In the genomic region with DNA sequence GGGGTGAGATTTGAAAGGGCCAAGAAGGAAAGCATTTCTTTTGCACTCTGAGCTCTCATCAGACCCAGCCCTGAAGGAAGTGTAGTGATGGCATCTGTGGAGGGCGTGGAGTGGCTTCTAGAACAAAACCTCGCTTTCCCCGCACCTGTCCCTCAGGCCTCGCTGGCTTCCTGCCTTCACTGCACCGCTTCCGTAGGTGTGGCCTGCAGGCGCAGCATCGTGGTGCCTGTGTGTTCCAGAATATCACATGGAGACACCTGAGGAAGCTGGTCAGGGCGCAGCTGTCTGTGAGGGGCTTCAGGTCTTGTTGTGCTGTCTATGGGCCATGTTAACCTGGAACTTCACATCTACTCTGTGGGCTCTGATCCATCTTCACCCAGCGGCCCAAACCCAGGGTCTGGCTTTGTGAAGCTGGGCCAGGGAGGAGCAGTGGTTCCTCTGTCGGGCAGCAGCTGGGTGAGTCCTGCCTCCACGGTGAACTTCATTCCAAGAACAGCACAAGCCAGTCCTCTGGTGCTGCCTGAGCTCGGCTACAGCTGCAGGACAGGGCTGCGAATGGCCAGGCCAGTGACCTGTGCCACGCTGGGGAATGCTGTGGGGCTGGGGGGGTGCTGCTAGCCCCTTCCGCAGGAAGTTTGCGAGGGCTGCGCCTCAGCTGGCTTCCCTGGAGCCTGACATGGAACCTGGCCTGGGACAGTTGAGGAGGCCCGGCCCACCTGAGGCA, we compare ENCODE assay signal across 8 cellular contexts. TPM values are rescaled to one million over a fixed set of nuclear protein-coding genes. Genes with fewer than 3 reads are reported as not detected.
A peak's percentile ranks its signal among the peaks of the same experiment; 100 is the strongest.
DNase-seq lines count a peak whose midpoint lies in the region; ATAC-seq and TF ChIP-seq lines count a peak whose summit lies in the region.

No MANE protein-coding gene starts in this region.

- TF ChIP-seq CTCF in RWPE2 (IDR thresholded peaks at IDR 0.05; ENCODE audit: poor library complexity, severe bottlenecking) = no peak

- ATAC-seq in RWPE2 (ENCODE audit: low read depth) = peak; percentile 13
- peak; percentile 53 for ATAC-seq in left colon
- no peak for ATAC-seq in stimulated activated naive CD8-positive, alpha-beta T cell treated with anti-CD3 and anti-CD28 coated beads, Interleukin-15, Interleukin-2, amounts not matched to agents 100 U/mL and 50 U/mL, for 24 hours
- no peak for ATAC-seq in HG02970 (IDR thresholded peaks at IDR 0.05; ENCODE audit: low FRiP score, unreplicated experiment)

- peaks cover 24% of the 10 kb centered on the region for H3K36me3 ChIP-seq in RWPE2 (ENCODE audit: low read depth)

- no peaks in the 10 kb centered on the region for H3K9me3 ChIP-seq in RWPE2 (ENCODE audit: severe bottlenecking)

- no peak overlapping the region for H3K4me3 ChIP-seq in RWPE2 (ENCODE audit: severe bottlenecking)

- intact Hi-C loops in left colon (cut with DNase I, micrococcal nuclease) = loop anchor here in 1 of 2 donors (10.0 kb wide), 1 partner anchor 76 kb away; a partner anchor contains a TSS

- peaks cover 4% of the 10 kb centered on the region for H3K4me1 ChIP-seq in RWPE2 (ENCODE audit: insufficient read depth, poor library complexity, severe bottlenecking)

- no peak for DNase-seq in RWPE2 (ENCODE audit: low spot score)
- DNase-seq in activated gamma-delta T cell treated with anti-CD3 and anti-CD28 coated beads, Interleukin-2, amount 50 U/mL, for 16 hours (ENCODE audit: low read depth) = peak; percentile 29
- peak; percentile 73 to 82 for DNase-seq in left colon
- DNase-seq in stimulated activated naive CD8-positive, alpha-beta T cell treated with anti-CD3 and anti-CD28 coated beads, Interleukin-15, Interleukin-2, amounts not matched to agents 100 U/mL and 50 U/mL, for 24 hours = peak; percentile 41
- no peak for DNase-seq in Ammon's horn (ENCODE audit: low spot score)
- no peak for DNase-seq in DMS79 treated with DMSO at 0.1 percent for 48 hours (lab: John Stamatoyannopoulos, UW)
- DNase-seq in NCI-H187 treated with DMSO at 0.1 percent for 48 hours (lab: John Stamatoyannopoulos, UW) = no peak

- no peak overlapping the region for H3K27ac ChIP-seq in RWPE2 (ENCODE audit: poor library complexity, severe bottlenecking)

- H3K27me3 ChIP-seq in RWPE2 (ENCODE audit: insufficient read depth, poor library complexity, severe bottlenecking) = no peaks in the 10 kb centered on the region

RNA-seq across cellular contexts. Expression of a gene that starts 40.9 kb away (rescaled TPM):
- total RNA-seq in left colon = 100 to 1,000 TPM; 266 to 374 TPM

Comparison
In these comparisons a context has a peak if more than half of its experiments do, and no peak if none do; other contexts are left out.
1. ATAC-seq: peak in RWPE2 (single experiment) and left colon (single experiment); none in stimulated activated naive CD8-positive, alpha-beta T cell treated with anti-CD3 and anti-CD28 coated beads, Interleukin-15, Interleukin-2, amounts not matched to agents 100 U/mL and 50 U/mL, for 24 hours (single experiment) and HG02970 (single experiment).
2. DNase-seq: peak in activated gamma-delta T cell treated with anti-CD3 and anti-CD28 coated beads, Interleukin-2, amount 50 U/mL, for 16 hours (single experiment), left colon (2 of 2) and stimulated activated naive CD8-positive, alpha-beta T cell treated with anti-CD3 and anti-CD28 coated beads, Interleukin-15, Interleukin-2, amounts not matched to agents 100 U/mL and 50 U/mL, for 24 hours (single experiment); none in RWPE2 (single experiment), Ammon's horn (single experiment), DMS79 treated with DMSO at 0.1 percent for 48 hours (single experiment) and NCI-H187 treated with DMSO at 0.1 percent for 48 hours (single experiment).